ENCODE assay signal across 8 cellular contexts in the genomic region with DNA sequence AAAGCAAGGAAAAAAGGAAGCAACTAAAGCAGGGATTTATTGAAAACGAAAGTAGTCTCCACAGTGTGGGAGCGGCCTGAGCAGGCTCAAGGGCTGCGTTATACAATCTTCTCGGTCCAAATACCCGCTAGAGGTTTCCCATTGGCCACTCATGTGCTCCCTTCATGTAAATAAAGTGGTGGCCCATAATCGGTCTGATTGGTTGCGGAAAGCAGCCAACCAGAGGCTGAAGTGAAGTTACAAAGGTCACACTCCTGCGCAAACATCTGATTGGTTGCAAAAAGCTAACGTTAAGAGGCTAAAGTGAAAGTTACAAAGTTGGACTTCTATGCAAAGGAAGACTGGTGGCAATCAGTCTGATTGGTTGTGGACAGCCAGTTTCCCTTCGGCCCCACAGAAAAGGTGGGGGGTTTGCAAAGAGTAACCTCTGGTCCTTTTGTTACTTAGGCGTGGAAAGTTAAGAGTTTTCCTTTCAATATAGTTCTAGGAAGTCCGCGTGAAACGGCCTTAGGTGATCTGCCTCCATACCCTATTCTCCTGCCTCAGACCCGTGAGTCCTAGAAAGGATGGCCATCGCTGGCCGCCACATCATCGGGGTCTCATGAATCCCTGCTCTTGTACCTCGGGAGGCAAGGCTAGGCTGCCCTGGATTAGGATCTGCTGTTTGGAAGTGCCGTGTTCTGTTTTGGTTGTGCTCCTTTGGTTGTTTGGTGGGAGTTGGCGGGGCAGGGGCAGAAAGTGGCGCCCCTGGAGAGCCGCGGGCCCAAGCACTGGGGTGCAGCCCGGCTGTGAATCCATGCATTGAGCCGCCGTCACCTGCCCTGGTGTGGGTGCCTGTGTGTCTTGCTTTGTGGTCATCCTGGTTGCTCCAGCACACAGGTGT.
DNase-seq lines count a peak whose midpoint lies in the region; ATAC-seq, FAIRE-seq and TF ChIP-seq lines count a peak whose summit lies in the region.

No MANE protein-coding gene starts in this region.

- FAIRE-seq in bronchial epithelial cell (lab: Jason Lieb, UNC) = no peak

- peak overlapping the region; percentile 47 for H3K4me3 ChIP-seq in bronchial epithelial cell (ENCODE audit: low read depth, low read length)

- H3K36me3 ChIP-seq in bronchial epithelial cell (ENCODE audit: control insufficient read depth, insufficient read depth, low read length) = no peaks in the 10 kb centered on the region

- H3K27me3 ChIP-seq in bronchial epithelial cell (ENCODE audit: control insufficient read depth, insufficient read depth, low read length) = peaks cover 2% of the 10 kb centered on the region

- no peak for TF ChIP-seq CTCF in bronchial epithelial cell (IDR thresholded peaks at IDR 0.05; ENCODE audit: insufficient read depth, low read length, severe bottlenecking)

- DNase-seq in SIG-M5 treated with dmso at 0.1 percent for 504 hours (lab: John Stamatoyannopoulos, UW; ENCODE audit: unreplicated experiment) = peak; percentile 67
- DNase-seq in SIG-M5 (lab: John Stamatoyannopoulos, UW) = no peak
- peak in 4 of 5 experiments; percentile 23 to 95 (median 64) for DNase-seq in T-helper 2 cell
- peak; percentile 13 for DNase-seq in bronchial epithelial cell (ENCODE audit: low read depth)
- peak; percentile 88 for DNase-seq in medulla oblongata (ENCODE audit: extremely low spot score)
- peak; percentile 49 to 83 (median 75) for DNase-seq in stimulated activated naive CD4-positive, alpha-beta T cell (lab: John Stamatoyannopoulos, UW)
- no peak for DNase-seq in NCI-H2171 treated with DMSO at 0.1 percent for 48 hours (lab: John Stamatoyannopoulos, UW)

- peak; percentile 60 for ATAC-seq in HG03457 (IDR thresholded peaks at IDR 0.05; ENCODE audit: unreplicated experiment)

Comparison
In these comparisons a context has a peak if more than half of its experiments do, and no peak if none do; other contexts are left out.
1. DNase-seq: peak in SIG-M5 treated with dmso at 0.1 percent for 504 hours (single experiment), T-helper 2 cell (4 of 5), bronchial epithelial cell (single experiment), medulla oblongata (single experiment) and stimulated activated naive CD4-positive, alpha-beta T cell (6 of 6); none in SIG-M5 (single experiment) and NCI-H2171 treated with DMSO at 0.1 percent for 48 hours (single experiment).